ENCODE assay signal across 34 cellular contexts in the genomic region with DNA sequence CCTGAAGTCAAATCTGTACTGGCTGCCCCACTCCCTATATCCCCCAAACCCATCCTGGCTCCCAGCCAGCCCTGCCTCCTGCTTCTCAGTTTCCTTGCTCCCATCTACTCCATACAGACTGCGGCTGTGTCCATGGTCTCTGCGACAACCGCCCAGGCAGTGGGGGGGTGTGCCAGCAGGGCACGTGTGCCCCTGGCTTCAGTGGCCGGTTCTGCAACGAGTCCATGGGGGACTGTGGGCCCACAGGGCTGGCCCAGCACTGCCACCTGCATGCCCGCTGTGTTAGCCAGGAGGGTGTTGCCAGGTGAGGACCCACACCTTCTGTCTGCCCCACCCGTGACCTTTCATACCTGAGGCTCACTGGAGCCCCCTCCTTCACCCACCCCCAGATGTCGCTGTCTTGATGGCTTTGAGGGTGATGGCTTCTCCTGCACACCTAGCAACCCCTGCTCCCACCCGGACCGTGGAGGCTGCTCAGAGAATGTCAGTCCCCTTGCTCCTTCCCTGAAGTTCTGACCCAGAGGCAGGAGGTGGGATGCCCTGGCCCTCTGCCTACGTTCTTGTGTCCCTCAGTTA. TPM values are rescaled to one million over a fixed set of nuclear protein-coding genes. Genes with fewer than 3 reads are reported as not detected.
DNase-seq lines count a peak whose midpoint lies in the region; ATAC-seq and TF ChIP-seq lines count a peak whose summit lies in the region.
"Had no signal": no experiment of that assay in that cellular context is flagged by ENCODE, and none has a peak within 500 bp of the region (broad histone marks: within the 10 kb centered on the region; RNA-seq: fewer than 3 reads in every experiment).

No MANE protein-coding gene starts in this region.

- H3K9me3 Mint-ChIP-seq in endodermal cell = no peaks in the 10 kb centered on the region
- H3K9me3 Mint-ChIP-seq in mesothelial cell of epicardium = no peaks in the 10 kb centered on the region
- H3K9me3 Mint-ChIP-seq: activated CD4-positive, alpha-beta T cell treated with anti-CD3 and anti-CD28 coated beads, Interleukin-2, amount 10 ng/mL, durations not matched to agents 24 days and 14 days; activated naive CD8-positive, alpha-beta T cell treated with anti-CD3 and anti-CD28 coated beads, Interleukin-2, amount 10 ng/mL, durations not matched to agents 7 days and 5 days; CD4-positive, CD25-positive, alpha-beta regulatory T cell; immature natural killer cell; memory B cell; neural crest cell; stimulated activated naive B cell treated with anti-CD40 and anti-IgM and Interleukin-4, amounts not matched to agents 10 μg/mL and 1 μg/mL and 100 μg/mL, for 72 hours; WTC11 had no signal

- peaks cover 6% of the 10 kb centered on the region for H3K4me1 Mint-ChIP-seq in endodermal cell
- no peaks in the 10 kb centered on the region for H3K4me1 Mint-ChIP-seq in mesothelial cell of epicardium
- H3K4me1 Mint-ChIP-seq: activated CD4-positive, alpha-beta T cell treated with anti-CD3 and anti-CD28 coated beads, Interleukin-2, amount 10 ng/mL, durations not matched to agents 24 days and 14 days; activated naive CD8-positive, alpha-beta T cell treated with anti-CD3 and anti-CD28 coated beads, Interleukin-2, amount 10 ng/mL, durations not matched to agents 7 days and 5 days; CD4-positive, CD25-positive, alpha-beta regulatory T cell; immature natural killer cell; neural crest cell; stimulated activated naive B cell treated with anti-CD40 and anti-IgM and Interleukin-4, amounts not matched to agents 10 μg/mL and 1 μg/mL and 100 μg/mL, for 72 hours; WTC11 had no signal

- POLR2A ChIA-PET in SK-N-SH (lab: Yijun Ruan, JAX) = no interaction called here

- no peak overlapping the region for H3K4me3 ChIP-seq in SK-N-SH (ENCODE audit: low read depth in 2 of 2, low read length in 1 of 2)
- H3K4me3 ChIP-seq in MM.1S (ENCODE audit: low read length) = no peak overlapping the region
- H3K4me3 ChIP-seq in endodermal cell (ENCODE audit: low read length) = no peak overlapping the region
- H3K4me3 ChIP-seq: A549, ascending aorta, SJCRH30, skin epidermis, upper lobe of left lung had no signal

- TF ChIP-seq CTCF in SK-N-SH (IDR thresholded peaks at IDR 0.05) = 0 out of 2 replicates have a peak, but pooled peaks have one; percentile 7
- TF ChIP-seq CTCF in MM.1S (IDR thresholded peaks at IDR 0.05; ENCODE audit: low read length) = peak; percentile 24
- peak; percentile 13 for TF ChIP-seq CTCF in endodermal cell (conservative IDR thresholded peaks at IDR 0.05)
- TF ChIP-seq CTCF in mesothelial cell of epicardium (IDR thresholded peaks at IDR 0.05; ENCODE audit: unreplicated experiment) = no peak

- peaks cover 0 to 6% of the 10 kb centered on the region in 2 experiments; a peak in 1 of 4 replicates for H3K4me1 ChIP-seq in SK-N-SH (ENCODE audit: control insufficient read depth in 1 of 2, insufficient read depth in 2 of 2, low read depth in 1 of 2, low read length in 1 of 2)
- H3K4me1 ChIP-seq in MM.1S (ENCODE audit: low read length) = no peaks in the 10 kb centered on the region
- H3K4me1 ChIP-seq in endodermal cell (ENCODE audit: control insufficient read depth, insufficient read depth, low read length) = no peaks in the 10 kb centered on the region
- H3K4me1 ChIP-seq: ascending aorta, parathyroid adenoma, upper lobe of left lung had no signal

- no peaks in the 10 kb centered on the region for H3K9me3 ChIP-seq in SK-N-SH
- no peaks in the 10 kb centered on the region for H3K9me3 ChIP-seq in MM.1S (replicated peaks; ENCODE audit: insufficient read depth, low read length)
- no peaks in the 10 kb centered on the region for H3K9me3 ChIP-seq in endodermal cell (ENCODE audit: control insufficient read depth, low read length)
- H3K9me3 ChIP-seq: A549, ascending aorta, SJCRH30, upper lobe of left lung had no signal

- ATAC-seq in SK-N-SH treated with all-trans-retinoic acid at 6 μM for 48 hours = no peak
- no peak for ATAC-seq in GM18870 (IDR thresholded peaks at IDR 0.05; ENCODE audit: unreplicated experiment)
- no peak for ATAC-seq in HG02973 (IDR thresholded peaks at IDR 0.05; ENCODE audit: unreplicated experiment)
- ATAC-seq: A549; stimulated activated naive B cell treated with anti-CD40 and anti-IgM and Interleukin-4, amounts not matched to agents 10 μg/mL and 1 μg/mL and 100 μg/mL, for 72 hours; WTC11 had no signal

- no peaks in the 10 kb centered on the region for H3F3A ChIP-seq in SK-N-SH (replicated peaks; ENCODE audit: insufficient read depth)
- H3F3A ChIP-seq in MM.1S (ENCODE audit: insufficient read depth, low read length) = no peaks in the 10 kb centered on the region

- H3K27ac Mint-ChIP-seq in endodermal cell (no peak overlapping the region), mesothelial cell of epicardium (no peak overlapping the region)
- H3K27ac Mint-ChIP-seq: activated CD4-positive, alpha-beta T cell treated with anti-CD3 and anti-CD28 coated beads, Interleukin-2, amount 10 ng/mL, durations not matched to agents 24 days and 14 days; activated naive CD8-positive, alpha-beta T cell treated with anti-CD3 and anti-CD28 coated beads, Interleukin-2, amount 10 ng/mL, durations not matched to agents 7 days and 5 days; immature natural killer cell; memory B cell; stimulated activated naive B cell treated with anti-CD40 and anti-IgM and Interleukin-4, amounts not matched to agents 10 μg/mL and 1 μg/mL and 100 μg/mL, for 72 hours; WTC11 had no signal

- no peaks in the 10 kb centered on the region for H3K27me3 Mint-ChIP-seq in endodermal cell (ENCODE audit: insufficient read depth)
- H3K27me3 Mint-ChIP-seq in mesothelial cell of epicardium (ENCODE audit: low read depth) = no peaks in the 10 kb centered on the region
- H3K27me3 Mint-ChIP-seq: activated CD4-positive, alpha-beta T cell treated with anti-CD3 and anti-CD28 coated beads, Interleukin-2, amount 10 ng/mL, durations not matched to agents 24 days and 14 days; CD4-positive, CD25-positive, alpha-beta regulatory T cell; stimulated activated naive B cell treated with anti-CD40 and anti-IgM and Interleukin-4, amounts not matched to agents 10 μg/mL and 1 μg/mL and 100 μg/mL, for 72 hours had no signal

- H3K27me3 ChIP-seq in SK-N-SH (ENCODE audit: insufficient read depth) = no peaks in the 10 kb centered on the region
- peaks cover 44% of the 10 kb centered on the region for H3K27me3 ChIP-seq in MM.1S (replicated peaks; ENCODE audit: insufficient read depth, low read length)
- no peaks in the 10 kb centered on the region for H3K27me3 ChIP-seq in endodermal cell (ENCODE audit: control insufficient read depth, insufficient read depth, low read length, poor library complexity, severe bottlenecking)
- H3K27me3 ChIP-seq: ascending aorta, upper lobe of left lung had no signal

- H3K27ac ChIP-seq in SK-N-SH (ENCODE audit: low read depth in 2 of 2, low read length in 1 of 2) (no peak overlapping the region), MM.1S (ENCODE audit: low read length) (no peak overlapping the region), endodermal cell (ENCODE audit: low read depth, low read length) (no peak overlapping the region)
- H3K27ac ChIP-seq: A549, ascending aorta, parathyroid adenoma, SJCRH30, skin epidermis, upper lobe of left lung had no signal

- 81% methylated on average over 10 of the region's 12 CpGs for WGBS in SK-N-SH (ENCODE audit: low lambda C conversion rate)
- 86 to 87% methylated on average over 7 to 12 of the region's 12 CpGs for WGBS in endodermal cell (ENCODE audit: insufficient coverage in 1 of 2, insufficient read length in 1 of 2), 2 experiments

- H3K4me3 Mint-ChIP-seq in endodermal cell = no peak overlapping the region
- H3K4me3 Mint-ChIP-seq in mesothelial cell of epicardium = no peak overlapping the region
- H3K4me3 Mint-ChIP-seq: activated CD4-positive, alpha-beta T cell treated with anti-CD3 and anti-CD28 coated beads, Interleukin-2, amount 10 ng/mL, durations not matched to agents 24 days and 14 days; activated naive CD8-positive, alpha-beta T cell treated with anti-CD3 and anti-CD28 coated beads, Interleukin-2, amount 10 ng/mL, durations not matched to agents 7 days and 5 days; CD4-positive, CD25-positive, alpha-beta regulatory T cell; immature natural killer cell; memory B cell; neural crest cell; stimulated activated naive B cell treated with anti-CD40 and anti-IgM and Interleukin-4, amounts not matched to agents 10 μg/mL and 1 μg/mL and 100 μg/mL, for 72 hours; WTC11 had no signal

- H2AFZ ChIP-seq in SK-N-SH (ENCODE audit: low read depth) (no peak overlapping the region), MM.1S (ENCODE audit: low read length) (no peak overlapping the region)
- H2AFZ ChIP-seq: parathyroid adenoma had no signal

- no peaks in the 10 kb centered on the region for H3K9me2 ChIP-seq in SK-N-SH
- H3K9me2 ChIP-seq in MM.1S (replicated peaks; ENCODE audit: insufficient read depth, low read length) = no peaks in the 10 kb centered on the region

- no peak for TF ChIP-seq RAD21 in SK-N-SH (IDR thresholded peaks at IDR 0.05; ENCODE audit: low read length)

- H4K20me1 ChIP-seq in SK-N-SH (ENCODE audit: insufficient read depth) (no peaks in the 10 kb centered on the region), MM.1S (ENCODE audit: insufficient read depth, low read length) (no peaks in the 10 kb centered on the region)

- H3K9ac ChIP-seq in SK-N-SH (no peak overlapping the region), MM.1S (ENCODE audit: low read length) (no peak overlapping the region), endodermal cell (ENCODE audit: extremely low read depth, low read length, poor library complexity, severe bottlenecking) (no peak overlapping the region)
- H3K9ac ChIP-seq: parathyroid adenoma had no signal

- no peaks in the 10 kb centered on the region for H3K36me3 ChIP-seq in SK-N-SH (replicated peaks in 1 of 2; ENCODE audit: control insufficient read depth in 1 of 2, insufficient read depth in 2 of 2, low read length in 1 of 2)
- no peaks in the 10 kb centered on the region for H3K36me3 ChIP-seq in MM.1S (replicated peaks; ENCODE audit: insufficient read depth, low read length)
- no peaks in the 10 kb centered on the region for H3K36me3 ChIP-seq in endodermal cell (ENCODE audit: control insufficient read depth, insufficient read depth, low read length)
- H3K36me3 ChIP-seq: ascending aorta, SJCRH30 had no signal

- H3K4me2 ChIP-seq in SK-N-SH = no peak overlapping the region
- no peak overlapping the region for H3K4me2 ChIP-seq in MM.1S (ENCODE audit: low read depth, low read length)
- H3K4me2 ChIP-seq: A549 had no signal

- no peaks in the 10 kb centered on the region for H3K36me3 Mint-ChIP-seq in endodermal cell (ENCODE audit: low read depth)
- H3K36me3 Mint-ChIP-seq in mesothelial cell of epicardium = no peaks in the 10 kb centered on the region
- H3K36me3 Mint-ChIP-seq: activated naive CD8-positive, alpha-beta T cell treated with anti-CD3 and anti-CD28 coated beads, Interleukin-2, amount 10 ng/mL, durations not matched to agents 7 days and 5 days; CD4-positive, CD25-positive, alpha-beta regulatory T cell; immature natural killer cell; memory B cell; stimulated activated naive B cell treated with anti-CD40 and anti-IgM and Interleukin-4, amounts not matched to agents 10 μg/mL and 1 μg/mL and 100 μg/mL, for 72 hours; WTC11 had no signal

- CTCF ChIA-PET in SK-N-SH (lab: Yijun Ruan, JAX) = interaction anchor here (1.0 kb wide), 1 partner anchor 11 kb away, joined by 3 read pairs; no protein-coding TSS in a partner anchor

- H3K79me2 ChIP-seq in SK-N-SH (ENCODE audit: insufficient read depth) = no peaks in the 10 kb centered on the region
- H3K79me2 ChIP-seq in MM.1S (ENCODE audit: low read length) = no peaks in the 10 kb centered on the region
- H3K79me2 ChIP-seq: parathyroid adenoma had no signal

- DNase-seq in SK-N-SH (no peak), MM.1S (peak; percentile 12), endodermal cell (no peak), mesothelial cell of epicardium (ENCODE audit: low spot score in 2 of 2, unreplicated experiment in 2 of 2) (no peak), HT-29 (ENCODE audit: low spot score) (no peak)
- DNase-seq: activated CD4-positive, alpha-beta T cell treated with anti-CD3 and anti-CD28 coated beads, Interleukin-2, amount 10 ng/mL, durations not matched to agents 24 days and 14 days; activated effector memory CD4-positive, alpha-beta T cell treated with anti-CD3 and anti-CD28 coated beads, Interleukin-2, amount 50 U/mL, for 16 hours; activated naive CD8-positive, alpha-beta T cell treated with anti-CD3 and anti-CD28 coated beads, Interleukin-2, amount 10 ng/mL, durations not matched to agents 7 days and 5 days; AML-193; CD4-positive, CD25-positive, alpha-beta regulatory T cell; effector CD8-positive, alpha-beta T cell; HCEC 1CT; immature natural killer cell; NCI-H1105 treated with DMSO at 0.1 percent for 48 hours; NCI-H187 treated with DMSO at 0.1 percent for 48 hours; NCI-H748 treated with DMSO at 0.1 percent for 48 hours; retina; SJCRH30; stimulated activated naive B cell treated with anti-CD40 and anti-IgM and Interleukin-4, amounts not matched to agents 10 μg/mL and 1 μg/mL and 100 μg/mL, for 72 hours; T-helper 1 cell had no signal

- TF ChIP-seq EP300 in SK-N-SH (IDR thresholded peaks at IDR 0.05; ENCODE audit: borderline replicate concordance in 1 of 2, low read depth in 1 of 2, low read length in 1 of 2) = no peak

RNA-seq across cellular contexts. Expression of a gene that starts 14.7 kb away (rescaled TPM):
- 0.03 and 0.05 TPM in 2 replicates for polyA plus RNA-seq in SK-N-SH (2012; rRNA removed)
- 0.01 TPM in 2 replicates for polyA plus RNA-seq in SK-N-SH (2012; cell fraction: cytosol; rRNA removed)
- 0.12 and 0.32 TPM in 2 replicates for polyA plus RNA-seq in SK-N-SH (2012; cell fraction: nucleus; rRNA removed)
- under 1 TPM; 0.24 to 0.55 TPM for total RNA-seq in endodermal cell
- polyA plus RNA-seq in endodermal cell (2013, experiment 1 of 2) = 0.21 TPM
- 0.04 TPM for polyA plus RNA-seq in endodermal cell (2013, experiment 2 of 2)
- total RNA-seq in mesothelial cell of epicardium = 0.29 to 0.71 TPM (median 0.66 TPM) in 3 replicates
- total RNA-seq in HT-29 (2014; rRNA removed; shearing (Covaris generic)) = 0.03 TPM in 1 of 2 replicates, not detected in the other
- total RNA-seq: activated CD8-positive, alpha-beta memory T cell treated with anti-CD3 and anti-CD28 coated beads for 36 hours; MCF 10A; SJCRH30 had no signal
- polyA plus RNA-seq: A549; CD4-positive, CD25-positive, alpha-beta regulatory T cell had no signal

RNA-seq across cellular contexts. Expression of a gene that starts 23.8 kb away (rescaled TPM):
- polyA plus RNA-seq in SK-N-SH (2012; rRNA removed) = 93.9 and 113 TPM in 2 replicates
- 67.9 and 104 TPM in 2 replicates for polyA plus RNA-seq in SK-N-SH (2012; cell fraction: cytosol; rRNA removed)
- polyA plus RNA-seq in SK-N-SH (2012; cell fraction: nucleus; rRNA removed) = 140 and 176 TPM in 2 replicates
- total RNA-seq in endodermal cell (100 to 1,000 TPM; 288 to 341 TPM), mesothelial cell of epicardium (256 to 266 TPM (median 266 TPM) in 3 replicates)
- polyA plus RNA-seq in endodermal cell (2013, experiment 1 of 2) = 361 TPM
- 348 TPM for polyA plus RNA-seq in endodermal cell (2013, experiment 2 of 2)
- total RNA-seq in HT-29 (2014; rRNA removed; shearing (Covaris generic)) = 119 and 120 TPM in 2 replicates

RNA-seq across cellular contexts. Expression of a gene that starts 26.6 kb away (rescaled TPM):
- polyA plus RNA-seq in SK-N-SH (2012; rRNA removed) = 43.8 and 124 TPM in 2 replicates
- polyA plus RNA-seq in SK-N-SH (2012; cell fraction: cytosol; rRNA removed) = 66.8 and 89.4 TPM in 2 replicates
- polyA plus RNA-seq in SK-N-SH (2012; cell fraction: nucleus; rRNA removed) = 25.8 and 41.7 TPM in 2 replicates
- 10 to 100 TPM; 28.1 to 34.1 TPM for total RNA-seq in endodermal cell
- polyA plus RNA-seq in endodermal cell (2013, experiment 1 of 2) = 36.0 TPM
- polyA plus RNA-seq in endodermal cell (2013, experiment 2 of 2) = 36.8 TPM
- total RNA-seq in mesothelial cell of epicardium = 12.7 to 13.0 TPM (median 12.9 TPM) in 3 replicates
- 15.3 and 38.3 TPM in 2 replicates for total RNA-seq in HT-29 (2014; rRNA removed; shearing (Covaris generic))
- total RNA-seq: ascending aorta had no signal

RNA-seq across cellular contexts. Expression of a gene that starts 54.4 kb away (rescaled TPM):
- 77.5 and 95.1 TPM in 2 replicates for polyA plus RNA-seq in SK-N-SH (2012; rRNA removed)
- polyA plus RNA-seq in SK-N-SH (2012; cell fraction: cytosol; rRNA removed) = 18.6 and 26.5 TPM in 2 replicates
- 448 and 541 TPM in 2 replicates for polyA plus RNA-seq in SK-N-SH (2012; cell fraction: nucleus; rRNA removed)
- 100 to 1,000 TPM; 151 to 156 TPM for total RNA-seq in endodermal cell
- polyA plus RNA-seq in endodermal cell (2013, experiment 1 of 2) = 124 TPM
- polyA plus RNA-seq in endodermal cell (2013, experiment 2 of 2) = 99.4 TPM
- total RNA-seq in mesothelial cell of epicardium = 235 to 242 TPM (median 240 TPM) in 3 replicates
- total RNA-seq in HT-29 (2014; rRNA removed; shearing (Covaris generic)) = 43.8 and 47.7 TPM in 2 replicates

RNA-seq across cellular contexts. Expression of a gene that starts 56.0 kb away (rescaled TPM):
- 2.6 and 3.0 TPM in 2 replicates for polyA plus RNA-seq in SK-N-SH (2012; rRNA removed)
- 3.3 and 3.6 TPM in 2 replicates for polyA plus RNA-seq in SK-N-SH (2012; cell fraction: cytosol; rRNA removed)
- polyA plus RNA-seq in SK-N-SH (2012; cell fraction: nucleus; rRNA removed) = 2.5 and 3.3 TPM in 2 replicates
- 10 to 100 TPM; 44.8 to 64.6 TPM for total RNA-seq in endodermal cell
- 30.4 TPM for polyA plus RNA-seq in endodermal cell (2013, experiment 1 of 2)
- 36.1 TPM for polyA plus RNA-seq in endodermal cell (2013, experiment 2 of 2)
- 4.0 to 5.2 TPM (median 4.6 TPM) in 3 replicates for total RNA-seq in mesothelial cell of epicardium
- 5.7 and 6.5 TPM in 2 replicates for total RNA-seq in HT-29 (2014; rRNA removed; shearing (Covaris generic))
- total RNA-seq: neural crest cell, RPMI7951 had no signal
- polyA plus RNA-seq: immature natural killer cell had no signal
